Comparison of ENCODE assay signal across 22 cellular contexts in the genomic region with DNA sequence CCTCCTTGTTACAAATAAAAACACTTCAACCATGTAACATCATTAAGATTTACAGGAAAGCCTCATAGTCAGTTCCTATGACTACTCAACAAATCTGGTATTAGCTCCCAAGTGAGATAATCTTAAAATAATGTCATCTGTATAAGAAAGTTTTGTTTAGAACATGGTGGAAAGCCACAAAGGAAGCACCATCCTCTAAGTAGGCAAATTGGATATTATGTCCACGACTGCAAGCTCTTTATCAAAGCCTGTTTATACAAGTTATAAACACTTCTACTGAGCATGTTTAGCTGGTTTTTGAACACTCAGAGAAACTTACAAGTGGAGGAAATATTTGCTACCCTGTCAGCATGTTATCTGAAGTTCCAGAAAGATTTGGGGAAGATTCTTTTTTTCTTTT.
"Had no signal": no experiment of that assay in that cellular context is flagged by ENCODE, and none has a peak within 500 bp of the region (broad histone marks: within the 10 kb centered on the region; RNA-seq: fewer than 3 reads in every experiment).

No MANE protein-coding gene starts in this region.

- DNase-seq: cortex of kidney; effector memory CD8-positive, alpha-beta T cell; foreskin melanocyte; glutamatergic neuron; heart right ventricle; hippocampal formation; left colon; left ventricle myocardium inferior; lower lobe of right lung; natural killer cell; occipital lobe; ovary; psoas muscle; right cardiac atrium; sigmoid colon; spleen; stimulated activated CD4-positive, alpha-beta T cell treated with anti-CD3 and anti-CD28 coated beads, Interleukin-4, amount 100 ng/mL, for 4 hours; stimulated activated naive CD8-positive, alpha-beta T cell treated with anti-CD3 and anti-CD28 coated beads, Interleukin-15, Interleukin-2, amounts not matched to agents 100 U/mL and 50 U/mL, for 24 hours; substantia nigra; testis; tibial artery had no signal

- ATAC-seq: effector memory CD8-positive, alpha-beta T cell; heart right ventricle; left colon; lower lobe of right lung; natural killer cell; psoas muscle; right cardiac atrium; stimulated activated memory B cell treated with anti-CD40 and anti-IgM and Interleukin-4, amounts not matched to agents 10 μg/mL and 1 μg/mL and 100 μg/mL, for 72 hours; stimulated activated naive CD8-positive, alpha-beta T cell treated with anti-CD3 and anti-CD28 coated beads, Interleukin-15, Interleukin-2, amounts not matched to agents 100 U/mL and 50 U/mL, for 24 hours had no signal
